13 cellular contexts compared by ENCODE assay signal in genomic region chr3:101509811-101510210, GRCh38. TPM values are rescaled to one million over a fixed set of nuclear protein-coding genes. Genes with fewer than 3 reads are reported as not detected.
DNase-seq lines count a peak whose midpoint lies in the region; ATAC-seq and TF ChIP-seq lines count a peak whose summit lies in the region.
"Had no signal": no experiment of that assay in that cellular context is flagged by ENCODE, and none has a peak within 500 bp of the region (broad histone marks: within the 10 kb centered on the region; RNA-seq: fewer than 3 reads in every experiment).

No MANE protein-coding gene starts in this region.

- H3K23ac ChIP-seq in neuronal stem cell (ENCODE audit: low read depth, low read length, poor library complexity) = no peak overlapping the region

- no peak overlapping the region for H3K4me3 ChIP-seq in breast epithelium
- H3K4me3 ChIP-seq in heart right ventricle = no peak overlapping the region
- no peak overlapping the region for H3K4me3 ChIP-seq in neuronal stem cell (ENCODE audit: low read length in 2 of 2)
- H3K4me3 ChIP-seq: thoracic aorta had no signal

- no peak overlapping the region for H3K9ac ChIP-seq in neuronal stem cell (ENCODE audit: low read depth, low read length, poor library complexity)

- no peak overlapping the region for H4K91ac ChIP-seq in neuronal stem cell (ENCODE audit: low read depth, low read length, poor library complexity)

- H2AK5ac ChIP-seq in neuronal stem cell (ENCODE audit: low read depth, low read length) = no peak overlapping the region

- CTCF ChIA-PET in MCF 10A (lab: Yijun Ruan, JAX) = interaction anchor here (1.0 kb wide), 1 partner anchor 64 kb away, joined by 5 read pairs; the partner anchor contains the start of gene PCNP

- POLR2A ChIA-PET in MCF 10A (lab: Yijun Ruan, JAX) = interaction anchor here (0.7 to 4.8 kb wide), 3 partner anchors 52 to 181 kb away, joined by 3 to 64 read pairs (median 34); partner anchors contain the start of genes PCNP and TRMT10C

- H2BK5ac ChIP-seq in neuronal stem cell (ENCODE audit: low read length) = no peak overlapping the region

- no peak overlapping the region for H3K4me2 ChIP-seq in neuronal stem cell (ENCODE audit: insufficient read depth, low read length, poor library complexity, severe bottlenecking)

- H2BK120ac ChIP-seq in neuronal stem cell (ENCODE audit: low read depth, low read length) = no peak overlapping the region

- WGBS in heart right ventricle, 2 donors = 71 to 73% methylated on average over 3 of the region's 3 CpGs
- no CpG with 5 or more reads among the region's 3 CpGs for WGBS in neuronal stem cell (ENCODE audit: extremely low coverage in 2 of 2, insufficient read length in 2 of 2, insufficient replicate concordance in 1 of 2), 2 donors

- peaks cover 11% of the 10 kb centered on the region for H3K36me3 Mint-ChIP-seq in MCF 10A (ENCODE audit: insufficient read depth, unreplicated experiment)
- peaks cover 15% of the 10 kb centered on the region for H3K36me3 Mint-ChIP-seq in type B pancreatic cell

- DNase-seq in MCF 10A (ENCODE audit: unreplicated experiment) (peak; percentile 37), breast epithelium (ENCODE audit: low spot score in 2 of 2) (no peak), amniotic epithelial cell (ENCODE audit: low read depth) (peak; percentile 72), fibroblast of the conjunctiva (ENCODE audit: low read depth) (peak; percentile 70), type B pancreatic cell (ENCODE audit: extremely low spot score, unreplicated experiment) (no peak), heart right ventricle (no peak), neuronal stem cell (ENCODE audit: low spot score) (no peak), SHP77 (lab: John Stamatoyannopoulos, UW) (no peak)
- DNase-seq: activated naive CD4-positive, alpha-beta T cell treated with Interleukin-2 at 50 U/mL for 16 hours; cerebellar nuclear complex; erythroblast had no signal

- BruUV-seq in MCF 10A (replicated peaks; lab: Mats Ljungman, UMichigan) = no TSS peak

- no peak overlapping the region for H3K27ac ChIP-seq in breast epithelium
- no peak overlapping the region for H3K27ac ChIP-seq in heart right ventricle
- no peak overlapping the region for H3K27ac ChIP-seq in neuronal stem cell (replicated peaks; ENCODE audit: low read length)
- H3K27ac ChIP-seq: thoracic aorta had no signal

- no peak overlapping the region for H2AFZ ChIP-seq in neuronal stem cell (ENCODE audit: low read length)

- no peak overlapping the region for H3K14ac ChIP-seq in neuronal stem cell (ENCODE audit: low read length)

- H3K9me3 ChIP-seq in breast epithelium = no peaks in the 10 kb centered on the region
- H3K9me3 ChIP-seq in heart right ventricle = no peaks in the 10 kb centered on the region
- no peaks in the 10 kb centered on the region for H3K9me3 ChIP-seq in neuronal stem cell (replicated peaks in 1 of 2; ENCODE audit: control insufficient read depth in 2 of 2, insufficient read depth in 1 of 2, low read depth in 1 of 2, low read length in 2 of 2)
- H3K9me3 ChIP-seq: thoracic aorta had no signal

- ATAC-seq in heart right ventricle = no peak
- ATAC-seq: SK-N-SH treated with all-trans-retinoic acid at 6 μM for 48 hours had no signal

- H3K27me3 ChIP-seq in breast epithelium (no peaks in the 10 kb centered on the region), heart right ventricle (no peaks in the 10 kb centered on the region), neuronal stem cell (ENCODE audit: control insufficient read depth in 3 of 3, insufficient read depth in 3 of 3, low read depth in 1 of 3, low read length in 3 of 3) (no peaks in the 10 kb centered on the region)

- H3K9me3 Mint-ChIP-seq in MCF 10A (ENCODE audit: unreplicated experiment) (no peaks in the 10 kb centered on the region), type B pancreatic cell (no peaks in the 10 kb centered on the region)

- H4K8ac ChIP-seq in neuronal stem cell (ENCODE audit: low read depth, low read length) = no peak overlapping the region

- peaks cover 11% of the 10 kb centered on the region for H3K4me1 Mint-ChIP-seq in MCF 10A (ENCODE audit: insufficient read depth, unreplicated experiment)
- peaks cover 8% of the 10 kb centered on the region for H3K4me1 Mint-ChIP-seq in type B pancreatic cell (ENCODE audit: unreplicated experiment)

- no peak overlapping the region for H3K4ac ChIP-seq in neuronal stem cell (ENCODE audit: low read length)

- TF ChIP-seq POLR2A in breast epithelium (IDR thresholded peaks at IDR 0.05) = no peak

- H2BK15ac ChIP-seq in neuronal stem cell (ENCODE audit: low read length) = no peak overlapping the region

- no peaks in the 10 kb centered on the region for H3K27me3 Mint-ChIP-seq in MCF 10A (ENCODE audit: insufficient read depth, unreplicated experiment)
- peaks cover 3% of the 10 kb centered on the region for H3K27me3 Mint-ChIP-seq in type B pancreatic cell

- peak overlapping the region; percentile 2 for H3K27ac Mint-ChIP-seq in MCF 10A (ENCODE audit: low read depth, unreplicated experiment)
- H3K27ac Mint-ChIP-seq in type B pancreatic cell = peak overlapping the region; percentile 78

- no peak overlapping the region for H2BK12ac ChIP-seq in neuronal stem cell (ENCODE audit: low read length)

- intact Hi-C loops in MCF 10A (cut with micrococcal nuclease) = no loop called here
- intact Hi-C loops in breast epithelium (cut with DNase I; ENCODE audit: low total_unique reads) = no loop called here
- intact Hi-C loops in heart right ventricle (cut with DNase I) = loop anchor here in 6 of 10 donors (5.0 to 10.0 kb wide), 4 partner anchors 52 to 167 kb away; partner anchors contain the start of genes PCNP (in 4 of the 6), TRMT10C (in 2 of the 6) and ZBTB11 (in 2 of the 6)

- H3K36me3 ChIP-seq in breast epithelium (no peaks in the 10 kb centered on the region), heart right ventricle (peaks cover 0 to 5% (median 0%) of the 10 kb centered on the region in 9 donors), neuronal stem cell (replicated peaks in 1 of 2; ENCODE audit: control insufficient read depth in 2 of 2, insufficient read depth in 2 of 2, low read length in 2 of 2) (peaks cover 0 to 7% of the 10 kb centered on the region in 2 donors)
- H3K36me3 ChIP-seq: thoracic aorta had no signal

- TF ChIP-seq CTCF in MCF 10A (IDR thresholded peaks at IDR 0.05; ENCODE audit: unreplicated experiment) (no peak), breast epithelium (IDR thresholded peaks at IDR 0.05) (no peak), type B pancreatic cell (conservative IDR thresholded peaks at IDR 0.05) (no peak), heart right ventricle (IDR thresholded peaks at IDR 0.05) (no peak)

- no peak overlapping the region for H3K18ac ChIP-seq in neuronal stem cell (ENCODE audit: low read length)

- H3K79me1 ChIP-seq in neuronal stem cell (ENCODE audit: low read depth, low read length) = no peaks in the 10 kb centered on the region

- H3K4me3 Mint-ChIP-seq in MCF 10A (ENCODE audit: unreplicated experiment) (no peak overlapping the region), type B pancreatic cell (peak overlapping the region; percentile 73)

- H3K4me1 ChIP-seq in breast epithelium (no peaks in the 10 kb centered on the region), heart right ventricle (peaks cover 3 to 33% (median 17%) of the 10 kb centered on the region in 9 donors), neuronal stem cell (ENCODE audit: control insufficient read depth in 2 of 2, insufficient read depth in 1 of 2, low read depth in 1 of 2, low read length in 2 of 2) (peaks cover 0 to 1% of the 10 kb centered on the region in 2 donors)

RNA-seq across cellular contexts. Expression of gene SENP7, which starts 3.2 kb away (rescaled TPM):
- total RNA-seq in MCF 10A (2022) = 11.9 and 15.0 TPM in 2 replicates
- total RNA-seq in breast epithelium = 10 to 100 TPM; 26.6 to 43.2 (median 26.9) TPM
- 20.1 and 33.6 TPM in 2 replicates for total RNA-seq in type B pancreatic cell (ENCODE audit: low replicate concordance)
- 10 to 100 TPM in 5 of 10 donors, 1 to 10 TPM in 5; 8.5 to 11.1 (median 10.0) TPM for total RNA-seq in heart right ventricle
- 10 to 100 TPM in 1 of 2 donors, 1 to 10 TPM in 1; 3.6 to 18.9 TPM for polyA plus RNA-seq in heart right ventricle
- polyA plus RNA-seq in neuronal stem cell (2013, experiment 1 of 2) = 15.9 TPM
- polyA plus RNA-seq in neuronal stem cell (2013, experiment 2 of 2) = 16.2 TPM

RNA-seq across cellular contexts. Expression of gene TRMT10C, which starts 51.9 kb away (rescaled TPM):
- 27.0 and 32.5 TPM in 2 replicates for total RNA-seq in MCF 10A (2022)
- 10 to 100 TPM; 17.8 to 27.2 (median 25.6) TPM for total RNA-seq in breast epithelium
- total RNA-seq in type B pancreatic cell (ENCODE audit: low replicate concordance) = 28.5 and 31.9 TPM in 2 replicates
- total RNA-seq in heart right ventricle = 10 to 100 TPM; 20.9 to 29.7 (median 24.5) TPM
- 10 to 100 TPM; 16.5 to 20.1 TPM for polyA plus RNA-seq in heart right ventricle
- 42.1 TPM for polyA plus RNA-seq in neuronal stem cell (2013, experiment 1 of 2)
- polyA plus RNA-seq in neuronal stem cell (2013, experiment 2 of 2) = 42.5 TPM

Comparison
In these comparisons a context has a peak if more than half of its experiments do, and no peak if none do; other contexts are left out.
1. DNase-seq: peak in MCF 10A (single experiment), amniotic epithelial cell (single experiment) and fibroblast of the conjunctiva (single experiment); none in breast epithelium (0 of 2), type B pancreatic cell (single experiment), heart right ventricle (0 of 2), neuronal stem cell (single experiment) and SHP77 (0 of 2).
2. intact Hi-C loops: an anchor here in heart right ventricle (5.0 to 10.0 kb wide); none called in MCF 10A and breast epithelium.